ENCODE assay signal across 12 cellular contexts in the genomic region with DNA sequence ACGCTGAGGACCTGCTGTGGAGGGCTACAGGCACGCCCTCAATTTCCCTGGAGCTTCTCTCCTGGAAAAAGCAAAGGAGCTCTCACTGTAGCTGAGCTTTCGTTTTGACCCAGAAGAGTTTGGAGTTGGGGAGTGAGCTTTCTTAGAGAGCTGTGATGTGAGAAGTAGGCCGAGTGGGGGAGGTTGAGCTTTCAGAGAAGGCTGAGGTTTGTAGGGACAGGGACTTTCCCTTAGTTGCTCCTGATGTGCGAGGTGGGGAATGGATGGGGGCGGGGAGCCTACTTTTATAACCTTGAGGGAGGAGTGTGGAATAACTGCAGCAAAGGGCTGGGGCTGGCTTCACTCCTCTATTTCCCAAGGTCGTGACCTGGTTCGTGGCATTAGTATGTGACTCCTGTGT. TPM values are rescaled to one million over a fixed set of nuclear protein-coding genes. Genes with fewer than 3 reads are reported as not detected.
DNase-seq lines count a peak whose midpoint lies in the region; ATAC-seq and TF ChIP-seq lines count a peak whose summit lies in the region.
"Had no signal": no experiment of that assay in that cellular context is flagged by ENCODE, and none has a peak within 500 bp of the region (broad histone marks: within the 10 kb centered on the region; RNA-seq: fewer than 3 reads in every experiment).

No MANE protein-coding gene starts in this region.

- ATAC-seq in lung (ENCODE audit: insufficient read depth, low FRiP score) (no peak), GM21723 (IDR thresholded peaks at IDR 0.05; ENCODE audit: unreplicated experiment) (no peak), esophagus mucosa (no peak)

- H3K36me3 Mint-ChIP-seq in endothelial cell (ENCODE audit: low read depth, unreplicated experiment) = peaks cover 38% of the 10 kb centered on the region

- H3K27ac ChIP-seq in lung (ENCODE audit: low read depth in 1 of 2, low read length in 1 of 2) = peak overlapping the region; percentile 58 to 81
- H3K27ac ChIP-seq in temporal lobe (ENCODE audit: low read depth, low read length) = peak overlapping the region; percentile 7
- H3K27ac ChIP-seq: neutrophil had no signal

- peaks cover 40% of the 10 kb centered on the region for H3K4me1 Mint-ChIP-seq in endothelial cell (ENCODE audit: unreplicated experiment)

- H3K9me3 Mint-ChIP-seq in endothelial cell (ENCODE audit: unreplicated experiment) = no peaks in the 10 kb centered on the region

- no peak overlapping the region for H3K4me3 Mint-ChIP-seq in endothelial cell (ENCODE audit: unreplicated experiment)

- peaks cover 5% of the 10 kb centered on the region for H3K27me3 Mint-ChIP-seq in endothelial cell (ENCODE audit: unreplicated experiment)

- peaks cover 0 to 4% of the 10 kb centered on the region in 2 donors for H3K36me3 ChIP-seq in lung (ENCODE audit: control insufficient read depth in 2 of 2, insufficient read depth in 2 of 2, low read length in 2 of 2)
- H3K36me3 ChIP-seq: neutrophil had no signal

- no peak for TF ChIP-seq CTCF in endothelial cell (IDR thresholded peaks at IDR 0.05; ENCODE audit: unreplicated experiment)
- TF ChIP-seq CTCF in lung (IDR thresholded peaks at IDR 0.05; ENCODE audit: control extremely low read depth, extremely low read depth) = no peak

- no peaks in the 10 kb centered on the region for H3K9me3 ChIP-seq in lung (ENCODE audit: control insufficient read depth in 2 of 2, insufficient read depth in 1 of 2, low read length in 1 of 2)
- H3K9me3 ChIP-seq: neutrophil had no signal

- 50 to 67% methylated on average over 8 of the region's 8 CpGs for WGBS in lung, 2 donors

- no peaks in the 10 kb centered on the region for H3K27me3 ChIP-seq in lung (ENCODE audit: control insufficient read depth, insufficient read depth)

- H3K4me1 ChIP-seq in lung (ENCODE audit: control insufficient read depth in 2 of 2, insufficient read depth in 2 of 2, low read length in 2 of 2) = peaks cover 15 to 20% of the 10 kb centered on the region in 2 donors

- DNase-seq in HuH-7 (ENCODE audit: low spot score) (peak; percentile 12), endothelial cell (ENCODE audit: low spot score) (no peak), lung (ENCODE audit: low spot score) (no peak), DMS153 treated with DMSO at 0.1 percent for 48 hours (lab: John Stamatoyannopoulos, UW; ENCODE audit: unreplicated experiment) (no peak)
- DNase-seq in activated effector memory CD4-positive, alpha-beta T cell treated with anti-CD3 and anti-CD28 coated beads, Interleukin-2, amount 50 U/mL, for 16 hours = no peak
- DNase-seq: DMS79, NCI-H1436 treated with DMSO at 0.1 percent for 48 hours, SHP77 treated with DMSO at 0.1 percent for 48 hours had no signal

- H3K4me3 ChIP-seq in lung = no peak overlapping the region

- H3K27ac Mint-ChIP-seq in endothelial cell (ENCODE audit: unreplicated experiment) = peak overlapping the region; percentile 39

RNA-seq across cellular contexts. Expression of a gene that starts 47.1 kb away (rescaled TPM):
- total RNA-seq in endothelial cell (ENCODE audit: unreplicated experiment) = 178 TPM
- 100 to 1,000 TPM in 1 of 2 donors, 10 to 100 TPM in 1; 56.6 to 128 TPM for total RNA-seq in lung
- polyA plus RNA-seq in lung = 10 to 100 TPM; 12.3 to 20.5 TPM
- 184 TPM for total RNA-seq in temporal lobe
- 28.3 TPM for total RNA-seq in esophagus mucosa
